In the genomic region with DNA sequence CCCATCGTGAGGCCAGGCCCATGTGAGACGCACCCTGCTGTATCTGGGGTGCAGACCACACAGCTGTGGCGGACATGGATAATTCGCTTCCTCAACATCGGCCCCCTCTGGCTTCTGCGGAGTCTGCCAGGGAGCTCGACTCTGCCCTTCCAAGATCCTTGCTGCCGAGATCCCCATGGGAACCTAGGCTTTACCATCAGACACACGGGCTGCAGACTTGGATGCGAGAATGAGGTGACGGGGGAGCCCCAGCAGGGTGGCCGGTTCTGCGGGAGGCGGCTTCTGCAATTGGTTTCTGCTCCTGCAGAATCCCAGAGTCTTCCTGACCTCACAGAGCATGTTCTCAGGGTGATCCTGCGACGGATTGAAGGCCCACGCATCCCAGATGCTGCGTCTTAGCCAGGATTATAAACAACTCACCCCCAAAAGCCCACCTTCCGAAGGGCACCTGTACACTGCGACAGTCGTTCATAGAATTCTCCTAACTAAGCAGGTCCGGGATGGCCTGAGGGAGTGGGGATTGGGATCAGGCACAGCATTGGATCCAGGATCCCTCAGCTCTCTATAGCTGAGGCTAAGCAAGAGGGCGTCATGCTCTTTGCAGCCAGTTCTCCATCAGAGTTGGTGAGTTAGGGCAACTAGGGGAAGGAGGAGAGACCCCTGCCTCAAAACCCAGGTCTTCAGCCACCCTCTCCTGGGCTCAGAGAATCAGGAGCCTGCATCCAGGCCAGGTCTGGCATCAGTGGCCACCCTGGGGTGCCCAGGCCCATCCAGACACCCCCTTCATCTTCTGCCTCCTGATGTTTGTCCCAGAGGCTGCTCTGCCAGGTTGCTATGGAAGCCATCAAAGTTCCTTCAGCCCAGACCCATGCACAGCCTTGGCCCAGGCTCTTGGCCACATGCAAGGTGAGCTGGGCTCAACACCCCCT, we compare ENCODE assay signal across 22 cellular contexts.
"Had no signal": no experiment of that assay in that cellular context is flagged by ENCODE, and none has a peak within 500 bp of the region (broad histone marks: within the 10 kb centered on the region; RNA-seq: fewer than 3 reads in every experiment).

No MANE protein-coding gene starts in this region.

- H3K4me1 ChIP-seq: lower lobe of right lung, neural progenitor cell, psoas muscle, right atrium auricular region, transverse colon had no signal

- DNase-seq: activated CD4-positive, alpha-beta T cell treated with anti-CD3 and anti-CD28 coated beads, Interleukin-2, amount 10 ng/mL, durations not matched to agents 24 days and 14 days; activated CD8-positive, alpha-beta T cell treated with anti-CD3 and anti-CD28 coated beads for 36 hours; activated naive CD4-positive, alpha-beta T cell treated with Interleukin-2 at 50 U/mL for 16 hours; activated T-cell treated with anti-CD3 and anti-CD28 coated beads, Interleukin-2, amount 50 U/mL, for 4 hours; amygdala; cortex of kidney; erythroblast; foreskin fibroblast; left colon; lower lobe of right lung; naive thymus-derived CD8-positive, alpha-beta T cell; psoas muscle; stimulated activated CD4-positive, alpha-beta T cell treated with anti-CD3 and anti-CD28 coated beads, Interleukin-4, amount 100 ng/mL, for 4 hours; stimulated activated naive CD8-positive, alpha-beta T cell treated with anti-CD3 and anti-CD28 coated beads, Interleukin-15, Interleukin-2, amounts not matched to agents 100 U/mL and 50 U/mL, for 24 hours; substantia nigra; transverse colon had no signal

- ATAC-seq: activated CD4-positive, CD25-positive, alpha-beta regulatory T cell treated with anti-CD3 and anti-CD28 coated beads, Interleukin-2, amount 50 U/mL, for 24 hours; activated CD8-positive, alpha-beta T cell treated with anti-CD3 and anti-CD28 coated beads for 36 hours; activated T-cell treated with anti-CD3 and anti-CD28 coated beads, Interleukin-2, amount 50 U/mL, for 4 hours; left colon; naive thymus-derived CD8-positive, alpha-beta T cell; psoas muscle; stimulated activated naive CD8-positive, alpha-beta T cell treated with anti-CD3 and anti-CD28 coated beads, Interleukin-15, Interleukin-2, amounts not matched to agents 100 U/mL and 50 U/mL, for 24 hours had no signal

- H3K4me1 Mint-ChIP-seq: activated CD4-positive, alpha-beta T cell treated with anti-CD3 and anti-CD28 coated beads, Interleukin-2, amount 10 ng/mL, durations not matched to agents 24 days and 14 days had no signal

- H3K36me3 Mint-ChIP-seq: naive thymus-derived CD8-positive, alpha-beta T cell; neural progenitor cell had no signal

- H3K9me3 Mint-ChIP-seq: activated CD4-positive, alpha-beta T cell treated with anti-CD3 and anti-CD28 coated beads, Interleukin-2, amount 10 ng/mL, durations not matched to agents 24 days and 14 days; activated CD8-positive, alpha-beta T cell treated with anti-CD3 and anti-CD28 coated beads for 36 hours; activated T-cell treated with anti-CD3 and anti-CD28 coated beads, Interleukin-2, amount 50 U/mL, for 4 hours; activated T-helper 2 cell treated with anti-CD3 and anti-CD28 coated beads, Interferon-gamma antibody, Interleukin-2, Interleukin-4, amounts not matched to agents 10 μg/mL and 5 μg/mL and 100 μg/mL, durations not matched to agents 14 hours and 24 hours and 36 hours had no signal

- H3K27ac ChIP-seq: lower lobe of right lung, neural progenitor cell, psoas muscle, right atrium auricular region, SK-N-MC, transverse colon, VCaP had no signal

- H3K4me3 ChIP-seq: lower lobe of right lung, neural progenitor cell, psoas muscle, right atrium auricular region, SK-N-MC, transverse colon had no signal

- H3K27me3 Mint-ChIP-seq: activated CD4-positive, alpha-beta T cell treated with anti-CD3 and anti-CD28 coated beads, Interleukin-2, amount 10 ng/mL, durations not matched to agents 24 days and 14 days had no signal

- H3K4me2 ChIP-seq: neural progenitor cell had no signal

- H2AFZ ChIP-seq: neural progenitor cell had no signal

- H3K4me3 Mint-ChIP-seq: activated CD4-positive, alpha-beta T cell treated with anti-CD3 and anti-CD28 coated beads, Interleukin-2, amount 10 ng/mL, durations not matched to agents 24 days and 14 days; activated CD8-positive, alpha-beta T cell treated with anti-CD3 and anti-CD28 coated beads for 36 hours; activated T-cell treated with anti-CD3 and anti-CD28 coated beads, Interleukin-2, amount 50 U/mL, for 4 hours; naive thymus-derived CD8-positive, alpha-beta T cell; neural progenitor cell had no signal

- H3K9me3 ChIP-seq: lower lobe of right lung, psoas muscle, right atrium auricular region, transverse colon had no signal

- H3K27ac Mint-ChIP-seq: activated CD4-positive, alpha-beta T cell treated with anti-CD3 and anti-CD28 coated beads, Interleukin-2, amount 10 ng/mL, durations not matched to agents 24 days and 14 days; activated CD8-positive, alpha-beta T cell treated with anti-CD3 and anti-CD28 coated beads for 36 hours; activated T-helper 2 cell treated with anti-CD3 and anti-CD28 coated beads, Interferon-gamma antibody, Interleukin-2, Interleukin-4, amounts not matched to agents 10 μg/mL and 5 μg/mL and 100 μg/mL, durations not matched to agents 14 hours and 24 hours and 36 hours; naive thymus-derived CD8-positive, alpha-beta T cell; neural progenitor cell had no signal

- H3K27me3 ChIP-seq: neural progenitor cell, right atrium auricular region had no signal

- H3K36me3 ChIP-seq: lower lobe of right lung, neural progenitor cell, right atrium auricular region, transverse colon had no signal
